Comparison of ENCODE assay signal across 1 cellular context in the genomic region with DNA sequence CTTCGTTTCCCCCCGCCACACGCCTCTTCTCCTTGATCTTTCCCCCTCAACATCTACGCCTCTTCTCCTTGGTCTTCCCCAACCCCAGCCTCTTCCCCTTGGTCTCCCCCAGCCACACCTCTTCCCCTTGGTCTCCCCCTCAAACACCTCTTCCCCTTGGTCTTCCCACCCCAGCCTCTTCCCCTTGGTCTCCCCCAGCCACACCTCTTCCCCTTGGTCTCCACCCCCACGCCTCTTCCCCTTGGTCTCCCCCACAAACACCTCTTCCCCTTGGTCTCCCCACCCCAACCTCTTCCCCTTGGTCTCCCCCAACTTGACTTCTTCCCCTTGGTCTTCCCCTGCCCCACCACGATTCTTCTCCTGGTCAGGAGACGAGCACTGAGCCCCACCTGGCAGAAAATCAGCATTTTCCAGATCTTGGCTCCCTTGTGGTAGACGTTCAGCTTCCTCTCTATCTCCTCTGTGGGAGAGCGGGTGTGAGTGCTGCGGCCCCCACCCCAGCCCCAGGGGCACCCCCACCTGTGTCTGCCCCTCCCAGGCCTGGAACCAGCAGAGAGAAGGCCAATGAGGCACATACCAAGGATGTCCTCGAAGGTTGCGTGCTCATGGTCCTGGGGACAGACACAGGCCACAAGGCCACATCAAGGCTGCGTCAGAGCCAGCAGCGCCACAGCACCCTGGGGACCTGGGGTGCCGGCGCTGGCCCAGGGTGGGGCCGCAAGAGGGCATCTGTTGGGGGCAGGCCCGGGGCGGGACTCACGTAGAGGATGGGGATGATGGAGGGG.
TF ChIP-seq lines count a peak whose summit lies in the region.

No MANE protein-coding gene starts in this region.

TF ChIP-seq in K562, 482 proteins besides CTCF, POLR2A, EP300 and RAD21:
- TF ChIP-seq TAF1 (IDR thresholded peaks at IDR 0.05; ENCODE audit: control insufficient read depth, extremely low read depth, insufficient read depth, low read length, severe bottlenecking): no peak
- TF ChIP-seq CTBP1 (IDR thresholded peaks at IDR 0.05; ENCODE audit: borderline replicate concordance): no peak
- TF ChIP-seq, protein P1, sequence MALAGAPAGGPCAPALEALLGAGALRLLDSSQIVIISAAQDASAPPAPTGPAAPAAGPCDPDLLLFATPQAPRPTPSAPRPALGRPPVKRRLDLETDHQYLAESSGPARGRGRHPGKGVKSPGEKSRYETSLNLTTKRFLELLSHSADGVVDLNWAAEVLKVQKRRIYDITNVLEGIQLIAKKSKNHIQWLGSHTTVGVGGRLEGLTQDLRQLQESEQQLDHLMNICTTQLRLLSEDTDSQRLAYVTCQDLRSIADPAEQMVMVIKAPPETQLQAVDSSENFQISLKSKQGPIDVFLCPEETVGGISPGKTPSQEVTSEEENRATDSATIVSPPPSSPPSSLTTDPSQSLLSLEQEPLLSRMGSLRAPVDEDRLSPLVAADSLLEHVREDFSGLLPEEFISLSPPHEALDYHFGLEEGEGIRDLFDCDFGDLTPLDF (CRISPR knock-in tag; IDR thresholded peaks at IDR 0.05): no peak
- TF ChIP-seq, protein P2, sequence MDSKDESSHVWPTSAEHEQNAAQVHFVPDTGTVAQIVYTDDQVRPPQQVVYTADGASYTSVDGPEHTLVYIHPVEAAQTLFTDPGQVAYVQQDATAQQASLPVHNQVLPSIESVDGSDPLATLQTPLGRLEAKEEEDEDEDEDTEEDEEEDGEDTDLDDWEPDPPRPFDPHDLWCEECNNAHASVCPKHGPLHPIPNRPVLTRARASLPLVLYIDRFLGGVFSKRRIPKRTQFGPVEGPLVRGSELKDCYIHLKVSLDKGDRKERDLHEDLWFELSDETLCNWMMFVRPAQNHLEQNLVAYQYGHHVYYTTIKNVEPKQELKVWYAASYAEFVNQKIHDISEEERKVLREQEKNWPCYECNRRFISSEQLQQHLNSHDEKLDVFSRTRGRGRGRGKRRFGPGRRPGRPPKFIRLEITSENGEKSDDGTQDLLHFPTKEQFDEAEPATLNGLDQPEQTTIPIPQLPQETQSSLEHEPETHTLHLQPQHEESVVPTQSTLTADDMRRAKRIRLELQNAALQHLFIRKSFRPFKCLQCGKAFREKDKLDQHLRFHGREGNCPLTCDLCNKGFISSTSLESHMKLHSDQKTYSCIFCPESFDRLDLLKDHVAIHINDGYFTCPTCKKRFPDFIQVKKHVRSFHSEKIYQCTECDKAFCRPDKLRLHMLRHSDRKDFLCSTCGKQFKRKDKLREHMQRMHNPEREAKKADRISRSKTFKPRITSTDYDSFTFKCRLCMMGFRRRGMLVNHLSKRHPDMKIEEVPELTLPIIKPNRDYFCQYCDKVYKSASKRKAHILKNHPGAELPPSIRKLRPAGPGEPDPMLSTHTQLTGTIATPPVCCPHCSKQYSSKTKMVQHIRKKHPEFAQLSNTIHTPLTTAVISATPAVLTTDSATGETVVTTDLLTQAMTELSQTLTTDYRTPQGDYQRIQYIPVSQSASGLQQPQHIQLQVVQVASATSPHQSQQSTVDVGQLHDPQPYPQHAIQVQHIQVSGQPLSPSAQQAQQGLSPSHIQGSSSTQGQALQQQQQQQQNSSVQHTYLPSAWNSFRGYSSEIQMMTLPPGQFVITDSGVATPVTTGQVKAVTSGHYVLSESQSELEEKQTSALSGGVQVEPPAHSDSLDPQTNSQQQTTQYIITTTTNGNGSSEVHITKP (IDR thresholded peaks at IDR 0.05; ENCODE audit: partially characterized antibody): peak; percentile 5
- no peak for TF ChIP-seq FOXP1 (CRISPR knock-in tag; IDR thresholded peaks at IDR 0.05)
- TF ChIP-seq, protein P3, sequence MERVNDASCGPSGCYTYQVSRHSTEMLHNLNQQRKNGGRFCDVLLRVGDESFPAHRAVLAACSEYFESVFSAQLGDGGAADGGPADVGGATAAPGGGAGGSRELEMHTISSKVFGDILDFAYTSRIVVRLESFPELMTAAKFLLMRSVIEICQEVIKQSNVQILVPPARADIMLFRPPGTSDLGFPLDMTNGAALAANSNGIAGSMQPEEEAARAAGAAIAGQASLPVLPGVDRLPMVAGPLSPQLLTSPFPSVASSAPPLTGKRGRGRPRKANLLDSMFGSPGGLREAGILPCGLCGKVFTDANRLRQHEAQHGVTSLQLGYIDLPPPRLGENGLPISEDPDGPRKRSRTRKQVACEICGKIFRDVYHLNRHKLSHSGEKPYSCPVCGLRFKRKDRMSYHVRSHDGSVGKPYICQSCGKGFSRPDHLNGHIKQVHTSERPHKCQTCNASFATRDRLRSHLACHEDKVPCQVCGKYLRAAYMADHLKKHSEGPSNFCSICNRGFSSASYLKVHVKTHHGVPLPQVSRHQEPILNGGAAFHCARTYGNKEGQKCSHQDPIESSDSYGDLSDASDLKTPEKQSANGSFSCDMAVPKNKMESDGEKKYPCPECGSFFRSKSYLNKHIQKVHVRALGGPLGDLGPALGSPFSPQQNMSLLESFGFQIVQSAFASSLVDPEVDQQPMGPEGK (CRISPR knock-in tag; IDR thresholded peaks at IDR 0.05; ENCODE audit: borderline replicate concordance): no peak
TF ChIP-seq in K562: peak in this region for 1.
